In genomic region chr11:19989191-19989590, GRCh38 we compare ENCODE assay signal across 1 cellular context.
TF ChIP-seq lines count a peak whose summit lies in the region.

No MANE protein-coding gene starts in this region.

TF ChIP-seq in A549, 52 proteins besides CTCF, POLR2A, EP300 and RAD21 (continued from another document):
- TF ChIP-seq MAX (IDR thresholded peaks at IDR 0.05) (no peak), BCL3 (IDR thresholded peaks at IDR 0.05) (no peak), HEYL (CRISPR knock-in tag; IDR thresholded peaks at IDR 0.05) (no peak)
